Comparison of ENCODE assay signal across 23 cellular contexts in genomic region chr1:99107680-99108079, GRCh38.
DNase-seq lines count a peak whose midpoint lies in the region; ATAC-seq, FAIRE-seq and TF ChIP-seq lines count a peak whose summit lies in the region.
"Had no signal": no experiment of that assay in that cellular context is flagged by ENCODE, and none has a peak within 500 bp of the region (broad histone marks: within the 10 kb centered on the region; RNA-seq: fewer than 3 reads in every experiment).

No MANE protein-coding gene starts in this region.

- TF ChIP-seq RAD21 in HepG2 (CRISPR knock-in tag; IDR thresholded peaks at IDR 0.05) = no peak
- TF ChIP-seq RAD21 in GM12878 (IDR thresholded peaks at IDR 0.05; ENCODE audit: insufficient read depth, low read depth, low read length) = no peak

- BruUV-seq in HepG2 (replicated peaks; lab: Mats Ljungman, UMichigan) (no TSS peak), GM12878 (replicated peaks; lab: Mats Ljungman, UMichigan) (no TSS peak)

- intact Hi-C loops in HepG2 (cut with micrococcal nuclease; ENCODE audit: unreplicated experiment) (no loop called here), right lobe of liver (cut with DNase I) (no loop called here), GM12878 (cut with micrococcal nuclease; ENCODE audit: unreplicated experiment) (no loop called here)
- intact Hi-C loops in CD4-positive, alpha-beta T cell (cut with DNase I, micrococcal nuclease) = no loop called here

- H3K9me3 ChIP-seq in HepG2 (ENCODE audit: low read length) = no peaks in the 10 kb centered on the region
- no peaks in the 10 kb centered on the region for H3K9me3 ChIP-seq in right lobe of liver
- H3K9me3 ChIP-seq in GM12878 (replicated peaks; ENCODE audit: control insufficient read depth, insufficient read depth, low read length) = no peaks in the 10 kb centered on the region
- no peaks in the 10 kb centered on the region for H3K9me3 ChIP-seq in endodermal cell (ENCODE audit: control insufficient read depth, low read length)
- no peaks in the 10 kb centered on the region for H3K9me3 ChIP-seq in CD4-positive, alpha-beta T cell (ENCODE audit: control insufficient read depth, low read length)
- H3K9me3 ChIP-seq: A549 had no signal

- no peak for DNase-seq in HepG2 (ENCODE audit: low spot score)
- no peak for DNase-seq in right lobe of liver
- no peak for DNase-seq in GM12878 (ENCODE audit: low read depth, low spot score)
- DNase-seq in endodermal cell = no peak
- no peak for DNase-seq in CD4-positive, alpha-beta T cell
- DNase-seq in NCI-H2227 (lab: John Stamatoyannopoulos, UW; ENCODE audit: unreplicated experiment) = no peak
- DNase-seq: AML-193; CD4-positive, alpha-beta memory T cell; CD8-positive, alpha-beta memory T cell; COR-L47; DMS 273 treated with DMSO at 0.1 percent for 48 hours; DMS153; DMS53; DMS79; GF-D8 had no signal

- H3K79me2 ChIP-seq in HepG2 (ENCODE audit: insufficient read depth, low read length) = no peaks in the 10 kb centered on the region
- H3K79me2 ChIP-seq in GM12878 (ENCODE audit: control insufficient read depth, insufficient read depth, low read length) = no peaks in the 10 kb centered on the region

- H3K4me2 ChIP-seq in HepG2 (ENCODE audit: low read depth, low read length) (no peak overlapping the region), GM12878 (ENCODE audit: control insufficient read depth, insufficient read depth) (no peak overlapping the region)
- H3K4me2 ChIP-seq: A549; BLaER1 treated with 17β-estradiol and CSF1 and Interleukin-3, amounts not matched to agents 10 nM and 100 nM had no signal

- H3K27me3 Mint-ChIP-seq in endodermal cell (ENCODE audit: insufficient read depth) = no peaks in the 10 kb centered on the region
- no peaks in the 10 kb centered on the region for H3K27me3 Mint-ChIP-seq in CD4-positive, alpha-beta T cell
- H3K27me3 Mint-ChIP-seq: B cell had no signal

- WGBS in HepG2 (ENCODE audit: low lambda C conversion rate) = 63% methylated on average over 7 of the region's 7 CpGs
- 68% methylated on average over 7 of the region's 7 CpGs for WGBS in right lobe of liver (ENCODE audit: insufficient coverage, low coverage, low lambda C conversion rate, missing lambda C conversion rate)
- WGBS in GM12878 (ENCODE audit: insufficient coverage, insufficient replicate concordance, low lambda C conversion rate, missing lambda C conversion rate) = 31% methylated on average over 7 of the region's 7 CpGs
- 90 to 95% methylated on average over 2 to 6 of the region's 7 CpGs for WGBS in endodermal cell (ENCODE audit: insufficient coverage in 1 of 2, insufficient read length in 1 of 2), 2 experiments

- H4K20me1 ChIP-seq in HepG2 (ENCODE audit: insufficient read depth, low read length) = no peaks in the 10 kb centered on the region
- H4K20me1 ChIP-seq in GM12878 (ENCODE audit: control insufficient read depth, insufficient read depth) = no peaks in the 10 kb centered on the region
- H4K20me1 ChIP-seq: BLaER1 treated with 17β-estradiol and CSF1 and Interleukin-3, amounts not matched to agents 10 nM and 100 nM had no signal

- no peak overlapping the region for H2AFZ ChIP-seq in HepG2 (ENCODE audit: low read length)
- no peak overlapping the region for H2AFZ ChIP-seq in GM12878 (ENCODE audit: control insufficient read depth, low read depth, low read length)

- no peaks in the 10 kb centered on the region for H3K27me3 ChIP-seq in HepG2 (ENCODE audit: control insufficient read depth in 1 of 2, insufficient read depth in 2 of 2, low read length in 2 of 2)
- no peaks in the 10 kb centered on the region for H3K27me3 ChIP-seq in right lobe of liver
- H3K27me3 ChIP-seq in GM12878 (replicated peaks in 1 of 2; ENCODE audit: control insufficient read depth in 2 of 2, insufficient read depth in 2 of 2, low read length in 1 of 2) = no peaks in the 10 kb centered on the region
- H3K27me3 ChIP-seq in endodermal cell (ENCODE audit: control insufficient read depth, insufficient read depth, low read length, poor library complexity, severe bottlenecking) = no peaks in the 10 kb centered on the region
- H3K27me3 ChIP-seq in CD4-positive, alpha-beta T cell (ENCODE audit: control insufficient read depth, insufficient read depth, low read length) = no peaks in the 10 kb centered on the region
- H3K27me3 ChIP-seq: BLaER1 treated with 17β-estradiol and CSF1 and Interleukin-3, amounts not matched to agents 10 nM and 100 nM had no signal

- H3K4me1 Mint-ChIP-seq in endodermal cell = no peaks in the 10 kb centered on the region
- peaks cover 7% of the 10 kb centered on the region for H3K4me1 Mint-ChIP-seq in CD4-positive, alpha-beta T cell (ENCODE audit: low read depth)
- H3K4me1 Mint-ChIP-seq: B cell had no signal

- TF ChIP-seq POLR2A in HepG2 (IDR thresholded peaks at IDR 0.05; ENCODE audit: insufficient read depth in 1 of 2, low read depth in 2 of 2, low read length in 2 of 2) (no peak), right lobe of liver (IDR thresholded peaks at IDR 0.05) (no peak), GM12878 (IDR thresholded peaks at IDR 0.05; ENCODE audit: low read depth, low read length) (no peak)

- H3K4me3 Mint-ChIP-seq in endodermal cell = no peak overlapping the region
- H3K4me3 Mint-ChIP-seq in CD4-positive, alpha-beta T cell = no peak overlapping the region
- H3K4me3 Mint-ChIP-seq: B cell; CD4-positive, alpha-beta memory T cell; CD8-positive, alpha-beta memory T cell had no signal

- SMC1A ChIA-PET in GM12878 (lab: Charles Lee; ENCODE audit: uncharacterized antibody, unreplicated experiment) = no interaction called here

- RAD21 ChIA-PET in GM12878 (lab: Charles Lee; ENCODE audit: unreplicated experiment) = no interaction called here

- ATAC-seq in HepG2 (no peak), right lobe of liver (no peak), GM12878 (no peak)
- ATAC-seq in CD4-positive, alpha-beta T cell (ENCODE audit: poor library complexity) = no peak
- ATAC-seq: A549 had no signal

- no peak overlapping the region for H3K4me3 ChIP-seq in HepG2 (replicated peaks in 1 of 3; ENCODE audit: insufficient read depth in 1 of 3, low read depth in 2 of 3, low read length in 3 of 3)
- no peak overlapping the region for H3K4me3 ChIP-seq in right lobe of liver
- H3K4me3 ChIP-seq in GM12878 = no peak overlapping the region
- no peak overlapping the region for H3K4me3 ChIP-seq in endodermal cell (ENCODE audit: low read length)
- H3K4me3 ChIP-seq: A549; BLaER1 treated with 17β-estradiol and CSF1 and Interleukin-3, amounts not matched to agents 10 nM and 100 nM had no signal

- TF ChIP-seq EP300 in HepG2 (IDR thresholded peaks at IDR 0.05; ENCODE audit: low read depth in 2 of 2, low read length in 2 of 2) (no peak), HepG2 (CRISPR knock-in tag; IDR thresholded peaks at IDR 0.05; ENCODE audit: borderline replicate concordance) (no peak), GM12878 (IDR thresholded peaks at IDR 0.05; ENCODE audit: borderline replicate concordance in 1 of 2, control insufficient read depth in 1 of 2, low read depth in 2 of 2, low read length in 2 of 2) (no peak)

- in situ Hi-C loops in HepG2 (cut with HindIII; ENCODE audit: extremely low pct_ligation_motif_present, low pct_unique_long_range_greater_than_20kb) = no loop called here
- in situ Hi-C loops in GM12878 (cut with MboI) = no loop called here

- H3K9me3 Mint-ChIP-seq in endodermal cell = no peaks in the 10 kb centered on the region
- no peaks in the 10 kb centered on the region for H3K9me3 Mint-ChIP-seq in CD4-positive, alpha-beta T cell
- H3K9me3 Mint-ChIP-seq: CD4-positive, alpha-beta memory T cell; CD8-positive, alpha-beta memory T cell had no signal

- CTCF ChIA-PET in HepG2 (lab: Yijun Ruan, JAX; ENCODE audit: low intra/inter-chr PET ratio, low total read pairs) = no interaction called here
- CTCF ChIA-PET in GM12878 (lab: Yijun Ruan, JAX) = no interaction called here
- CTCF ChIA-PET in CD4-positive, alpha-beta T cell (lab: Charles Lee) = no interaction called here

- H3K27ac ChIP-seq in HepG2 (ENCODE audit: extremely low read length, insufficient read depth, low read length) (no peak overlapping the region), right lobe of liver (no peak overlapping the region), GM12878 (ENCODE audit: control insufficient read depth, insufficient read depth) (no peak overlapping the region), endodermal cell (ENCODE audit: low read depth, low read length) (no peak overlapping the region)
- H3K27ac ChIP-seq in CD4-positive, alpha-beta T cell (ENCODE audit: low read depth, low read length) = no peak overlapping the region
- H3K27ac ChIP-seq: 22Rv1; A549; BLaER1 treated with 17β-estradiol and CSF1 and Interleukin-3, amounts not matched to agents 10 nM and 100 nM; C4-2B had no signal

- no peak for FAIRE-seq in HepG2 (lab: Jason Lieb, UNC)
- FAIRE-seq in GM12878 (lab: Jason Lieb, UNC) = no peak
- FAIRE-seq: A549, G401.6, GM12892, GM18507 had no signal

- no peak for TF ChIP-seq CTCF in HepG2 (CRISPR knock-in tag; IDR thresholded peaks at IDR 0.05)
- TF ChIP-seq CTCF in right lobe of liver (IDR thresholded peaks at IDR 0.05) = no peak
- TF ChIP-seq CTCF in GM12878 (IDR thresholded peaks at IDR 0.05 in 2 of 3, conservative IDR thresholded peaks at IDR 0.05 in 1 of 3; ENCODE audit: control insufficient read depth in 2 of 3, extremely low read depth in 1 of 3, insufficient read depth in 1 of 3, low read depth in 3 of 3, low read length in 3 of 3) = no peak
- TF ChIP-seq CTCF in endodermal cell (conservative IDR thresholded peaks at IDR 0.05) = no peak
- TF ChIP-seq CTCF in CD4-positive, alpha-beta T cell (IDR thresholded peaks at IDR 0.05) = no peak

- H3K4me1 ChIP-seq in HepG2 (ENCODE audit: insufficient read depth, low read length) = peaks cover 10% of the 10 kb centered on the region; the same call in 1 of the 2 replicates
- H3K4me1 ChIP-seq in right lobe of liver = no peaks in the 10 kb centered on the region
- H3K4me1 ChIP-seq in GM12878 (ENCODE audit: control insufficient read depth, insufficient read depth, low read length) = no peaks in the 10 kb centered on the region
- H3K4me1 ChIP-seq in endodermal cell (ENCODE audit: control insufficient read depth, insufficient read depth, low read length) = no peaks in the 10 kb centered on the region
- H3K4me1 ChIP-seq: A549 had no signal

- H3K27ac Mint-ChIP-seq in endodermal cell = peak overlapping the region; percentile 7
- no peak overlapping the region for H3K27ac Mint-ChIP-seq in CD4-positive, alpha-beta T cell
- H3K27ac Mint-ChIP-seq: B cell; CD8-positive, alpha-beta memory T cell had no signal

- H3K36me3 ChIP-seq in HepG2 (replicated peaks in 1 of 2; ENCODE audit: control insufficient read depth in 1 of 2, insufficient read depth in 2 of 2, low read length in 2 of 2) (no peaks in the 10 kb centered on the region), right lobe of liver (no peaks in the 10 kb centered on the region), GM12878 (ENCODE audit: control insufficient read depth in 2 of 2, insufficient read depth in 2 of 2, low read length in 1 of 2) (no peaks in the 10 kb centered on the region), endodermal cell (ENCODE audit: control insufficient read depth, insufficient read depth, low read length) (no peaks in the 10 kb centered on the region)
- H3K36me3 ChIP-seq: BLaER1 treated with 17β-estradiol and CSF1 and Interleukin-3, amounts not matched to agents 10 nM and 100 nM had no signal

- no peaks in the 10 kb centered on the region for H3K36me3 Mint-ChIP-seq in endodermal cell (ENCODE audit: low read depth)
- no peaks in the 10 kb centered on the region for H3K36me3 Mint-ChIP-seq in CD4-positive, alpha-beta T cell (ENCODE audit: low read depth)
- H3K36me3 Mint-ChIP-seq: CD4-positive, alpha-beta memory T cell; CD8-positive, alpha-beta memory T cell had no signal

- POLR2A ChIA-PET in HepG2 (lab: Yijun Ruan, JAX) = no interaction called here
- POLR2A ChIA-PET in GM12878 (lab: Charles Lee) = no interaction called here
- POLR2A ChIA-PET in CD4-positive, alpha-beta T cell (lab: Charles Lee) = no interaction called here

- no peak overlapping the region for H3K9ac ChIP-seq in HepG2 (ENCODE audit: insufficient read depth, low read depth, low read length)
- no peak overlapping the region for H3K9ac ChIP-seq in GM12878 (ENCODE audit: control insufficient read depth, insufficient read depth, low read length)
- H3K9ac ChIP-seq in endodermal cell (ENCODE audit: extremely low read depth, low read length, poor library complexity, severe bottlenecking) = no peak overlapping the region
- H3K9ac ChIP-seq: BLaER1 treated with 17β-estradiol and CSF1 and Interleukin-3, amounts not matched to agents 10 nM and 100 nM had no signal

Comparison
In these comparisons a context has a peak if more than half of its experiments do, and no peak if none do; other contexts are left out.
1. Of the 75 proteins assayed by ChIP-seq in both HepG2 and GM12878: peak only in HepG2: none; only in GM12878: JUND; in both: none; in neither: 72; mixed calls (peak in some experiments, not most) for 2.